In genomic region chr6:107399927-107400326, GRCh38 we compare ENCODE assay signal across 1 cellular context.
TF ChIP-seq lines count a peak whose summit lies in the region.

No MANE protein-coding gene starts in this region.

TF ChIP-seq in WTC11, 78 proteins besides CTCF, POLR2A, EP300 and RAD21 (continued from another document):
- TF ChIP-seq ARID4B (CRISPR knock-in tag; IDR thresholded peaks at IDR 0.05; ENCODE audit: borderline replicate concordance) (no peak), ZNF232 (CRISPR knock-in tag; IDR thresholded peaks at IDR 0.05) (no peak), CREB1 (CRISPR knock-in tag; IDR thresholded peaks at IDR 0.05) (no peak), ATF6 (CRISPR knock-in tag; IDR thresholded peaks at IDR 0.05) (no peak), ZNF138 (CRISPR knock-in tag; conservative IDR thresholded peaks at IDR 0.05) (no peak), ZNF671 (CRISPR knock-in tag; IDR thresholded peaks at IDR 0.05) (no peak)
